ENCODE assay signal across 21 cellular contexts in the genomic region with DNA sequence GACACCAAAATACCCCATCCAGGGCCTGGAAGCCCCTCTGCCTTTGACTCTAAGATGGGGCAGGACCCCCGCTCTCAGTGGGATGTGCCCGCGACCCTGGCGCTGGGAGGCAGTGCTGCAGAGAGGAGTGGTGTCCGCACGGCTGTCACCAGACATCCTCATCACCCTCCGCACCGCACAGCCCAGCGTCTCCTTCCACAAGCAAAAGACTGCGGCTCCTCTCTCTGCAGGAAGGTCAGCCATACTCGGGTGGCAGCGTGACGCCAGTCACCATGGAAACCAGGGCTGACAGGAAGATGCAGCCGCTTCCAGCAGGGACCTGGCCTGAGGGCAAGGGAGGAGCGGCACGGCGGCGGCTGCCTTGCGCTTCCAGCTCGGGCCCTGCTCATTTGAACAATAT.
A peak's percentile ranks its signal among the peaks of the same experiment; 100 is the strongest.
DNase-seq lines count a peak whose midpoint lies in the region; ATAC-seq and TF ChIP-seq lines count a peak whose summit lies in the region.
"Had no signal": no experiment of that assay in that cellular context is flagged by ENCODE, and none has a peak within 500 bp of the region (broad histone marks: within the 10 kb centered on the region; RNA-seq: fewer than 3 reads in every experiment).

No MANE protein-coding gene starts in this region.

- no peaks in the 10 kb centered on the region for H3K4me1 ChIP-seq in neutrophil (ENCODE audit: control insufficient read depth in 1 of 2, insufficient read depth in 1 of 2, low read depth in 1 of 2, low read length in 1 of 2)
- H3K4me1 ChIP-seq: psoas muscle had no signal

- H3K36me3 ChIP-seq in neutrophil: peaks cover 83% of the 10 kb centered on the region

- DNase-seq in NCI-H748 (lab: John Stamatoyannopoulos, UW; ENCODE audit: unreplicated experiment) (peak; percentile 34), NCI-H748 treated with DMSO at 0.1 percent for 48 hours (lab: John Stamatoyannopoulos, UW) (no peak), cerebellar cortex (ENCODE audit: low spot score) (peak; percentile 42), COLO668 (lab: John Stamatoyannopoulos, UW; ENCODE audit: unreplicated experiment) (no peak)
- DNase-seq: 8988T; activated CD4-positive, alpha-beta T cell treated with anti-CD3 and anti-CD28 coated beads for 36 hours; activated CD8-positive, alpha-beta memory T cell treated with anti-CD3 and anti-CD28 coated beads, Interleukin-2, amount 10 ng/mL, durations not matched to agents 7 days and 5 days; activated gamma-delta T cell treated with Interleukin-2 at 50 U/mL for 16 hours; AML-193; DMS79 treated with DMSO at 0.1 percent for 48 hours; erythroblast; foreskin melanocyte; naive thymus-derived CD4-positive, alpha-beta T cell; NCI-H2081 treated with DMSO at 0.1 percent for 48 hours; stimulated activated CD4-positive, alpha-beta T cell treated with anti-CD3 and anti-CD28 coated beads, Interleukin-4, amount 100 ng/mL, for 24 hours had no signal

- peak; percentile 11 for TF ChIP-seq POLR2A in GM19193 (IDR thresholded peaks at IDR 0.05; ENCODE audit: extremely low read depth, insufficient read depth, insufficient read length)

- H3K27ac ChIP-seq in neutrophil: peak overlapping the region; percentile 5
- H3K27ac ChIP-seq: psoas muscle had no signal

- no peaks in the 10 kb centered on the region for H3K27me3 ChIP-seq in neutrophil

- no peak for TF ChIP-seq CTCF in neutrophil (IDR thresholded peaks at IDR 0.05)

- ATAC-seq in GM18873 (IDR thresholded peaks at IDR 0.05; ENCODE audit: low FRiP score, unreplicated experiment) (no peak), HG03108 (IDR thresholded peaks at IDR 0.05; ENCODE audit: unreplicated experiment) (no peak)
- ATAC-seq: activated CD4-positive, alpha-beta T cell treated with anti-CD3 and anti-CD28 coated beads for 36 hours; activated CD8-positive, alpha-beta memory T cell treated with anti-CD3 and anti-CD28 coated beads, Interleukin-2, amount 10 ng/mL, durations not matched to agents 7 days and 5 days; naive thymus-derived CD4-positive, alpha-beta T cell; psoas muscle had no signal

- no peak overlapping the region for H3K4me3 ChIP-seq in neutrophil (ENCODE audit: low read depth in 1 of 2, low read length in 1 of 2)
- H3K4me3 ChIP-seq: psoas muscle, smooth muscle cell had no signal

- H3K9me3 ChIP-seq in neutrophil: peaks cover 4% of the 10 kb centered on the region
- H3K9me3 ChIP-seq: psoas muscle had no signal

Comparison
In these comparisons a context has a peak if more than half of its experiments do, and no peak if none do; other contexts are left out.
1. DNase-seq: peak in NCI-H748 (single experiment) and cerebellar cortex (single experiment); none in NCI-H748 treated with DMSO at 0.1 percent for 48 hours (single experiment) and COLO668 (single experiment).